14 cellular contexts compared by ENCODE assay signal in the genomic region with DNA sequence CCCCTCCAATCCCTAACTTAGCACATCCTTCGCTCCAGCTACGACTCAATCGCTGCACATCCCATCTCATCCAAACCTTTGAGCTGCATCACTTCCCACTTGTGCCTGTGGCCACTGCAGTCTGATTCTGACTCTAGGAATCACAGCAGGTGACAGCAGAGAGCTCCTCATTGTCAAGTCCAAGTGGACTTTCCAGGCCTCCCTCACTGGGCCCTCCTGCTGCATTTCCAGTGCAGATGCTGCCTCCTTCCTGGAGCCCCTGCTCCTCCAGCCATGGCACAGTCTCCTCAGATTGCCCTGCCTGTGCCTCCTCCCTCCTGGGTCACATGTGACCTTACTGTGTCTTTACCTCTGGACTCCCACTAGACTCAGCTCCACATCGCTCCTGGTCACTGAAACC.
"Had no signal": no experiment of that assay in that cellular context is flagged by ENCODE, and none has a peak within 500 bp of the region (broad histone marks: within the 10 kb centered on the region; RNA-seq: fewer than 3 reads in every experiment).

No MANE protein-coding gene starts in this region.

- H3K36me3 ChIP-seq: thyroid gland had no signal

- H3K27ac ChIP-seq: body of pancreas, left ventricle myocardium inferior, parathyroid adenoma, spleen, thyroid gland had no signal

- H3K79me2 ChIP-seq: parathyroid adenoma had no signal

- H3K27ac Mint-ChIP-seq: activated T-helper 17 cell treated with anti-CD3 and anti-CD28 coated beads, Interleukin-2, amount 50 U/mL, for 72 hours; T-helper 2 cell treated with Interferon-gamma antibody and Interleukin-4, amounts not matched to agents 5 μg/mL and 100 μg/mL, for 36 hours had no signal

- H3K4me1 ChIP-seq: body of pancreas, left ventricle myocardium inferior, parathyroid adenoma, thyroid gland had no signal

- H3K9ac ChIP-seq: parathyroid adenoma had no signal

- H3K27me3 ChIP-seq: body of pancreas, spleen, thyroid gland had no signal

- H3K4me3 ChIP-seq: body of pancreas, left ventricle myocardium inferior, spleen, thyroid gland had no signal

- H2AFZ ChIP-seq: parathyroid adenoma had no signal

- ATAC-seq: activated T-helper 17 cell treated with anti-CD3 and anti-CD28 coated beads, Interleukin-2, amount 50 U/mL, for 72 hours; body of pancreas had no signal

- H3K27me3 Mint-ChIP-seq: activated T-helper 17 cell treated with anti-CD3 and anti-CD28 coated beads, Interleukin-2, amount 50 U/mL, for 72 hours had no signal

- DNase-seq: activated CD4-positive, alpha-beta T cell treated with anti-CD3 and anti-CD28 coated beads, Interleukin-2, amount 50 U/mL, for 4 hours; activated naive CD4-positive, alpha-beta T cell treated with Interleukin-2 at 50 U/mL for 16 hours; body of pancreas; caudate nucleus; foreskin melanocyte; kidney; left ventricle myocardium inferior; spleen; stimulated activated CD4-positive, alpha-beta T cell treated with anti-CD3 and anti-CD28 coated beads, Interleukin-4, amount 100 ng/mL, for 4 hours; stimulated activated naive CD4-positive, alpha-beta T cell; thyroid gland had no signal

- H3K4me3 Mint-ChIP-seq: activated T-helper 17 cell treated with anti-CD3 and anti-CD28 coated beads, Interleukin-2, amount 50 U/mL, for 72 hours; T-helper 2 cell treated with Interferon-gamma antibody and Interleukin-4, amounts not matched to agents 5 μg/mL and 100 μg/mL, for 36 hours had no signal

- H3K9me3 Mint-ChIP-seq: activated T-helper 17 cell treated with anti-CD3 and anti-CD28 coated beads, Interleukin-2, amount 50 U/mL, for 72 hours; T-helper 2 cell treated with Interferon-gamma antibody and Interleukin-4, amounts not matched to agents 5 μg/mL and 100 μg/mL, for 36 hours had no signal

- H3K9me3 ChIP-seq: body of pancreas, left ventricle myocardium inferior, spleen, thyroid gland had no signal
